Comparison of ENCODE assay signal across 8 cellular contexts in the genomic region with DNA sequence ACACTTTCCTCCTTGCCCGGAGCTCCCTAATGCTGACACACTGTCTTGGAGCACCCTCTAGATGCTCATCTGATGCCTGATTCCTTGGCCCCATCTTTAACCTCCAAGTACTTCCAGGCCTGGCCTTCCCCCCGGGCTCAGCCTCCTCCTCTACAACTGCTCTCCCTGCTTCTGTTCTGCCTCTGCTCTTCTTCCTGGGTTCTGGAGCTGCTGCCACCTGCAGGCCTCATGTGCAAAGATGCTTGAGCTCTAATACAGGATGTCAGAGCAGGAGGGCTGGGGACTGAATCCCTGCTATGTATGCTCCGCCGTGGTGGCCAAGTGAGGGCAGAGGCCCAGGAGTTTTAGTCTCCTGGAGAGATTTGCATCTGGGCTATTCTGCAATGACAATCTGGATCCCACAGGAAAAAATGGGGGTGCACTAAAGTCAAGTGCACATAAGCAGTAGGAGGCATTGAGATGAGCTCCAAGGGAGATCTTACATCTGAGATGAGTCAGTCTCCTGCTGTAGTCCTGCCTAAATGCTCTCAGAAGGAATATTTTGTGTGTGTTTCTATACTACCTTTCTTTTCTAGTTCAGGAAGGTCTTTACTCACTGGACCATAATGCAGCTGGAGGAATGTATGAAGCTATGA.
DNase-seq lines count a peak whose midpoint lies in the region; ATAC-seq and TF ChIP-seq lines count a peak whose summit lies in the region.

No MANE protein-coding gene starts in this region.

- TF ChIP-seq CTCF in HEK293 (tag by site-specific recombination; IDR thresholded peaks at IDR 0.05), result peak; percentile 90
- TF ChIP-seq CTCF in glutamatergic neuron (IDR thresholded peaks at IDR 0.05; ENCODE audit: partially characterized antibody, unreplicated experiment), result peak; percentile 47

- POLR2A ChIA-PET in HEK293 (lab: Yijun Ruan, JAX), result interaction anchor here (0.5 to 1.3 kb wide), 6 partner anchors 10 to 405 kb away, joined by 3 to 9 read pairs (median 4); no protein-coding TSS in a partner anchor

- peak; percentile 45 for DNase-seq in DMS153 (lab: John Stamatoyannopoulos, UW)
- peak; percentile 44 for DNase-seq in NOMO-1 treated with DMSO at 0.1 percent for 48 hours (lab: John Stamatoyannopoulos, UW; ENCODE audit: unreplicated experiment)
- DNase-seq in activated naive CD4-positive, alpha-beta T cell treated with anti-CD3 and anti-CD28 coated beads for 36 hours, result peak; percentile 71
- peak; percentile 63 for DNase-seq in glutamatergic neuron
- peak; percentile 82 for DNase-seq in posterior vena cava (ENCODE audit: low spot score)
- DNase-seq in GM19240 (ENCODE audit: insufficient read length, low spot score), result no peak

- no peak for ATAC-seq in GM19463 (IDR thresholded peaks at IDR 0.05; ENCODE audit: unreplicated experiment)

- H3K4me1 ChIP-seq in HEK293 (ENCODE audit: control insufficient read depth, insufficient read depth, low read length), result no peaks in the 10 kb centered on the region

- no peak overlapping the region for H3K4me3 ChIP-seq in HEK293 (ENCODE audit: low read depth, low read length)

- H3K27ac Mint-ChIP-seq in activated naive CD4-positive, alpha-beta T cell treated with anti-CD3 and anti-CD28 coated beads for 36 hours, result no peak overlapping the region
- H3K27ac Mint-ChIP-seq in glutamatergic neuron (ENCODE audit: unreplicated experiment), result no peak overlapping the region

- no peaks in the 10 kb centered on the region for H3K36me3 Mint-ChIP-seq in activated naive CD4-positive, alpha-beta T cell treated with anti-CD3 and anti-CD28 coated beads for 36 hours (ENCODE audit: low read depth)
- no peaks in the 10 kb centered on the region for H3K36me3 Mint-ChIP-seq in glutamatergic neuron (ENCODE audit: unreplicated experiment)

- no peaks in the 10 kb centered on the region for H3K27me3 Mint-ChIP-seq in activated naive CD4-positive, alpha-beta T cell treated with anti-CD3 and anti-CD28 coated beads for 36 hours (ENCODE audit: low read depth)
- H3K27me3 Mint-ChIP-seq in glutamatergic neuron (ENCODE audit: unreplicated experiment), result peaks cover 9% of the 10 kb centered on the region

- H3K9me3 Mint-ChIP-seq in activated naive CD4-positive, alpha-beta T cell treated with anti-CD3 and anti-CD28 coated beads for 36 hours, result no peaks in the 10 kb centered on the region
- peaks cover 2% of the 10 kb centered on the region for H3K9me3 Mint-ChIP-seq in glutamatergic neuron (ENCODE audit: unreplicated experiment)

- no peaks in the 10 kb centered on the region for H3K36me3 ChIP-seq in HEK293 (ENCODE audit: control insufficient read depth in 2 of 2, insufficient read depth in 1 of 2, low read length in 2 of 2)

- H3K27ac ChIP-seq in HEK293 (ENCODE audit: extremely low read depth, low read depth, low read length), result no peak overlapping the region

- no peaks in the 10 kb centered on the region for H3K9me3 ChIP-seq in HEK293 (ENCODE audit: control insufficient read depth, insufficient read depth, low read depth, low read length)

- H3K4me1 Mint-ChIP-seq in activated naive CD4-positive, alpha-beta T cell treated with anti-CD3 and anti-CD28 coated beads for 36 hours (ENCODE audit: low read depth), result peaks cover 4% of the 10 kb centered on the region
- H3K4me1 Mint-ChIP-seq in glutamatergic neuron (ENCODE audit: low read depth, unreplicated experiment), result peaks cover 9% of the 10 kb centered on the region

- CTCF ChIA-PET in HEK293 (lab: Yijun Ruan, JAX), result interaction anchor here (0.6 to 5.2 kb wide), 74 partner anchors 9 to 1423 kb away, joined by 3 to 53 read pairs (median 4); no protein-coding TSS in a partner anchor
- CTCF ChIA-PET in activated naive CD4-positive, alpha-beta T cell treated with anti-CD3 and anti-CD28 coated beads for 36 hours (lab: Charles Lee), result interaction anchor here (0.5 to 4.7 kb wide), 35 partner anchors 8 to 991 kb away, joined by 3 to 35 read pairs (median 4); no protein-coding TSS in a partner anchor

- intact Hi-C loops in activated naive CD4-positive, alpha-beta T cell treated with anti-CD3 and anti-CD28 coated beads for 36 hours (cut with micrococcal nuclease), result loop anchor here (2.0 to 5.0 kb wide), 2 partner anchors 22 to 945 kb away; no protein-coding TSS in a partner anchor
- intact Hi-C loops in posterior vena cava (cut with DNase I), result no loop called here

- H3K4me3 Mint-ChIP-seq in activated naive CD4-positive, alpha-beta T cell treated with anti-CD3 and anti-CD28 coated beads for 36 hours, result no peak overlapping the region
- no peak overlapping the region for H3K4me3 Mint-ChIP-seq in glutamatergic neuron (ENCODE audit: unreplicated experiment)

TF ChIP-seq in HEK293, 187 proteins besides CTCF, POLR2A, EP300 and RAD21:
- TF ChIP-seq ZNF530 (tag by site-specific recombination; IDR thresholded peaks at IDR 0.05; ENCODE audit: low read depth) (no peak), SCRT2 (tag by site-specific recombination; IDR thresholded peaks at IDR 0.05) (no peak), ZNF555 (tag by site-specific recombination; conservative IDR thresholded peaks at IDR 0.05) (no peak), GLIS1 (tag by site-specific recombination; IDR thresholded peaks at IDR 0.05) (peak; percentile 91), GLI2 (tag by site-specific recombination; IDR thresholded peaks at IDR 0.05; ENCODE audit: borderline replicate concordance, low read depth) (no peak), GLIS2 (tag by site-specific recombination; IDR thresholded peaks at IDR 0.05) (no peak), ZNF792 (tag by site-specific recombination; IDR thresholded peaks at IDR 0.05) (no peak), ZNF664 (tag by site-specific recombination; IDR thresholded peaks at IDR 0.05) (no peak), SP7 (tag by site-specific recombination; IDR thresholded peaks at IDR 0.05) (no peak), ZNF600 (tag by site-specific recombination; IDR thresholded peaks at IDR 0.05) (peak; percentile 93), ZIC2 (tag by site-specific recombination; IDR thresholded peaks at IDR 0.05) (peak; percentile 65), ZNF843 (tag by site-specific recombination; IDR thresholded peaks at IDR 0.05) (no peak), HOXD13 (CRISPR knock-in tag; IDR thresholded peaks at IDR 0.05; ENCODE audit: borderline replicate concordance) (no peak), ZBTB20 (tag by site-specific recombination; IDR thresholded peaks at IDR 0.05) (no peak), ZNF560 (tag by site-specific recombination; IDR thresholded peaks at IDR 0.05; ENCODE audit: borderline replicate concordance) (no peak), ZBTB17 (tag by site-specific recombination; IDR thresholded peaks at IDR 0.05) (peak; percentile 90), KLF17 (tag by site-specific recombination; IDR thresholded peaks at IDR 0.05) (no peak), ZNF548 (tag by site-specific recombination; IDR thresholded peaks at IDR 0.05) (no peak)
- TF ChIP-seq, protein P1, sequence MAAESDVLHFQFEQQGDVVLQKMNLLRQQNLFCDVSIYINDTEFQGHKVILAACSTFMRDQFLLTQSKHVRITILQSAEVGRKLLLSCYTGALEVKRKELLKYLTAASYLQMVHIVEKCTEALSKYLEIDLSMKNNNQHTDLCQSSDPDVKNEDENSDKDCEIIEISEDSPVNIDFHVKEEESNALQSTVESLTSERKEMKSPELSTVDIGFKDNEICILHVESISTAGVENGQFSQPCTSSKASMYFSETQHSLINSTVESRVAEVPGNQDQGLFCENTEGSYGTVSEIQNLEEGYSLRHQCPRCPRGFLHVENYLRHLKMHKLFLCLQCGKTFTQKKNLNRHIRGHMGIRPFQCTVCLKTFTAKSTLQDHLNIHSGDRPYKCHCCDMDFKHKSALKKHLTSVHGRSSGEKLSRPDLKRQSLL (tag by site-specific recombination; IDR thresholded peaks at IDR 0.05), result peak; percentile 97
